Comparison of ENCODE assay signal across 9 cellular contexts in the genomic region with DNA sequence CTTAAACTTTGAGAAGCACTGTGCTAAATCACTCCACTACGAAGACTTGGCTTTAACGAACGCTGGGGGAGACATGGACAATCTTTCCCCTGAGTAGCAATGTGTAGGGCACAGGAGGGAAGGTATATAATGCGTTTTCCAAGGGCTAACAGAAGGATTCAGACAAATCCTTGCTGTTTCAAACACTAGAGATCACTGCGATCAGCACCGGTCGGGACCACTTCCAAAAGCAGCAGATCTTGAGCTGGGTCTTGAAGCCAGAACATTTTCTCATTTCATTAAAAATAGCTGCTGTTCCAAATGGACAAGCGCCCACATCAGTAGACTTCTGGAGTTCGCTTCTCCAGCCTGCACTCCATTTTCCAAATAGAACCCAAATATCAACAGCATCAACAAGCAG.
DNase-seq lines count a peak whose midpoint lies in the region; TF ChIP-seq lines count a peak whose summit lies in the region.
"Had no signal": no experiment of that assay in that cellular context is flagged by ENCODE, and none has a peak within 500 bp of the region (broad histone marks: within the 10 kb centered on the region; RNA-seq: fewer than 3 reads in every experiment).

No MANE protein-coding gene starts in this region.

- H3K9me3 ChIP-seq in adipocyte (ENCODE audit: control insufficient read depth, low read length) (no peaks in the 10 kb centered on the region), mucosa of stomach (ENCODE audit: control insufficient read depth, low read length) (no peaks in the 10 kb centered on the region), MG63 (no peaks in the 10 kb centered on the region)

- no peaks in the 10 kb centered on the region for H3K36me3 Mint-ChIP-seq in activated naive CD4-positive, alpha-beta T cell treated with anti-CD3 and anti-CD28 coated beads, Interleukin-2, amount 50 U/mL, for 24 hours
- H3K36me3 Mint-ChIP-seq in type B pancreatic cell: no peaks in the 10 kb centered on the region

- no peak overlapping the region for H3K27ac Mint-ChIP-seq in activated naive CD4-positive, alpha-beta T cell treated with anti-CD3 and anti-CD28 coated beads, Interleukin-2, amount 50 U/mL, for 24 hours
- peak overlapping the region; percentile 7 for H3K27ac Mint-ChIP-seq in type B pancreatic cell

- H3K4me3 ChIP-seq in adipocyte (ENCODE audit: low read length) (peak overlapping the region; percentile 86), mucosa of stomach (ENCODE audit: low read length) (no peak overlapping the region), MG63 (no peak overlapping the region)

- no peak for DNase-seq in activated naive CD4-positive, alpha-beta T cell treated with Interleukin-2 at 50 U/mL for 16 hours
- DNase-seq in adipocyte (ENCODE audit: low read depth) (no peak), type B pancreatic cell (ENCODE audit: extremely low spot score, unreplicated experiment) (no peak), MG63 (no peak), ACHN (no peak)
- DNase-seq in stimulated activated CD4-positive, alpha-beta T cell treated with anti-CD3 and anti-CD28 coated beads, Interleukin-12 subunit alpha, Interleukin-12 subunit beta, amount 100 ng/mL, for 4 hours: no peak

- H3K27me3 ChIP-seq in adipocyte (replicated peaks; ENCODE audit: control insufficient read depth, insufficient read depth, low read length) (peaks cover 5% of the 10 kb centered on the region), mucosa of stomach (ENCODE audit: control insufficient read depth, insufficient read depth, low read length) (no peaks in the 10 kb centered on the region), MG63 (peaks cover 49% of the 10 kb centered on the region)

- H3K4me3 Mint-ChIP-seq in activated naive CD4-positive, alpha-beta T cell treated with anti-CD3 and anti-CD28 coated beads, Interleukin-2, amount 50 U/mL, for 24 hours: peak overlapping the region; percentile 90
- H3K4me3 Mint-ChIP-seq in type B pancreatic cell: peak overlapping the region; percentile 94

- H3K36me3 ChIP-seq in adipocyte (ENCODE audit: control insufficient read depth, insufficient read depth, low read length, severe bottlenecking): no peaks in the 10 kb centered on the region
- no peaks in the 10 kb centered on the region for H3K36me3 ChIP-seq in mucosa of stomach (ENCODE audit: control insufficient read depth, insufficient read depth, low read length)
- no peaks in the 10 kb centered on the region for H3K36me3 ChIP-seq in MG63

- peaks cover 35% of the 10 kb centered on the region for H3K4me1 Mint-ChIP-seq in activated naive CD4-positive, alpha-beta T cell treated with anti-CD3 and anti-CD28 coated beads, Interleukin-2, amount 50 U/mL, for 24 hours
- peaks cover 20% of the 10 kb centered on the region for H3K4me1 Mint-ChIP-seq in type B pancreatic cell (ENCODE audit: unreplicated experiment)

- H3K27me3 Mint-ChIP-seq in activated naive CD4-positive, alpha-beta T cell treated with anti-CD3 and anti-CD28 coated beads, Interleukin-2, amount 50 U/mL, for 24 hours: peaks cover 4% of the 10 kb centered on the region
- H3K27me3 Mint-ChIP-seq in type B pancreatic cell: peaks cover 73% of the 10 kb centered on the region

- no peak for TF ChIP-seq CTCF in type B pancreatic cell (conservative IDR thresholded peaks at IDR 0.05)

- peaks cover 27% of the 10 kb centered on the region for H3K4me1 ChIP-seq in adipocyte (ENCODE audit: control insufficient read depth, insufficient read depth, low read length)
- peaks cover 22% of the 10 kb centered on the region for H3K4me1 ChIP-seq in mucosa of stomach (ENCODE audit: control insufficient read depth, insufficient read depth, low read length)

- H3K9ac ChIP-seq in adipocyte (ENCODE audit: low read length) (no peak overlapping the region), mucosa of stomach (ENCODE audit: low read length) (peak overlapping the region; percentile 60)

- in situ Hi-C loops in ACHN (cut with HindIII; ENCODE audit: low pct_ligation_motif_present, low pct_unique_long_range_greater_than_20kb, low sequenced_read_pairs): no loop called here

- H3K9me3 Mint-ChIP-seq in activated naive CD4-positive, alpha-beta T cell treated with anti-CD3 and anti-CD28 coated beads, Interleukin-2, amount 50 U/mL, for 24 hours: no peaks in the 10 kb centered on the region
- H3K9me3 Mint-ChIP-seq in type B pancreatic cell: no peaks in the 10 kb centered on the region
- H3K9me3 Mint-ChIP-seq: dendritic cell treated with granulocyte-macrophage colony-stimulating factor and Interleukin-4, amounts not matched to agents 40 ng/mL and 50 ng/mL, for 4 days had no signal
